Comparison of ENCODE assay signal across 9 cellular contexts in genomic region chr12:44876554-44877275, GRCh38. TPM values are rescaled to one million over a fixed set of nuclear protein-coding genes. Genes with fewer than 3 reads are reported as not detected.
DNase-seq lines count a peak whose midpoint lies in the region; ATAC-seq lines count a peak whose summit lies in the region.
"Had no signal": no experiment of that assay in that cellular context is flagged by ENCODE, and none has a peak within 500 bp of the region (broad histone marks: within the 10 kb centered on the region; RNA-seq: fewer than 3 reads in every experiment).

No MANE protein-coding gene starts in this region.

- H3K4me3 Mint-ChIP-seq in activated CD4-positive, alpha-beta T cell treated with anti-CD3 and anti-CD28 coated beads, Interleukin-2, amount 10 ng/mL, durations not matched to agents 24 days and 14 days = peak overlapping the region; percentile 93

- no peak overlapping the region for H2AK5ac ChIP-seq in mesenchymal stem cell (ENCODE audit: low read length, severe bottlenecking)

- peak overlapping the region; percentile 96 for H3K4me2 ChIP-seq in mesenchymal stem cell (ENCODE audit: low read length, poor library complexity, severe bottlenecking)

- peaks cover 4% of the 10 kb centered on the region for H3K36me3 Mint-ChIP-seq in activated CD4-positive, alpha-beta T cell treated with anti-CD3 and anti-CD28 coated beads, Interleukin-2, amount 10 ng/mL, durations not matched to agents 24 days and 14 days (ENCODE audit: low read depth)

- no peak overlapping the region for H4K91ac ChIP-seq in mesenchymal stem cell (ENCODE audit: low read length)

- peak overlapping the region; percentile 10 for H3K27ac Mint-ChIP-seq in activated CD4-positive, alpha-beta T cell treated with anti-CD3 and anti-CD28 coated beads, Interleukin-2, amount 10 ng/mL, durations not matched to agents 24 days and 14 days

- peaks cover 39% of the 10 kb centered on the region for H3K27me3 Mint-ChIP-seq in activated CD4-positive, alpha-beta T cell treated with anti-CD3 and anti-CD28 coated beads, Interleukin-2, amount 10 ng/mL, durations not matched to agents 24 days and 14 days

- ATAC-seq in HG02763 (IDR thresholded peaks at IDR 0.05; ENCODE audit: unreplicated experiment) = no peak

- no peaks in the 10 kb centered on the region for H3K79me1 ChIP-seq in mesenchymal stem cell (replicated peaks; ENCODE audit: low read length, poor library complexity, severe bottlenecking)

- H2BK12ac ChIP-seq in mesenchymal stem cell (ENCODE audit: low read length in 2 of 2) = no peak overlapping the region

- under 1% methylated on average over 38 of the region's 40 CpGs for WGBS in mesenchymal stem cell

- H3K14ac ChIP-seq in mesenchymal stem cell (ENCODE audit: low read length in 2 of 2) = no peak overlapping the region

- peaks cover 19% of the 10 kb centered on the region for H3K4me1 ChIP-seq in mesenchymal stem cell (ENCODE audit: control insufficient read depth, insufficient read depth, low read depth, low read length)

- H3K27me3 ChIP-seq in mesenchymal stem cell (ENCODE audit: control insufficient read depth in 1 of 2, insufficient read depth in 1 of 2, low read length in 2 of 2) = peaks cover 30 to 48% of the 10 kb centered on the region in 2 experiments

- no peak overlapping the region for H3K4ac ChIP-seq in mesenchymal stem cell (ENCODE audit: low read depth in 1 of 2, low read length in 2 of 2)

- DNase-seq in activated CD8-positive, alpha-beta memory T cell treated with anti-CD3 and anti-CD28 coated beads for 48 hours (ENCODE audit: low read depth in 2 of 3, low spot score in 2 of 3) = peak in 2 of 3 experiments; percentile 10 to 27
- DNase-seq in activated CD8-positive, alpha-beta memory T cell treated with anti-CD3 and anti-CD28 coated beads for 24 hours = no peak
- DNase-seq in NAMALWA (ENCODE audit: low spot score) = peak; percentile 17
- peak; percentile 83 for DNase-seq in activated CD4-positive, alpha-beta T cell treated with anti-CD3 and anti-CD28 coated beads, Interleukin-2, amount 10 ng/mL, durations not matched to agents 24 days and 14 days
- peak; percentile 91 for DNase-seq in ecto neural progenitor cell (ENCODE audit: low spot score)
- DNase-seq in mesenchymal stem cell = peak; percentile 27
- DNase-seq in stimulated activated CD8-positive, alpha-beta memory T cell treated with anti-CD3 and anti-CD28 coated beads, Interleukin-7, amount 100 ng/mL, for 48 hours (ENCODE audit: extremely low read depth in 1 of 2, low read depth in 1 of 2) = peak; percentile 18 to 32
- DNase-seq: DND-41 had no signal

- no peak overlapping the region for H3K9ac ChIP-seq in mesenchymal stem cell (ENCODE audit: low read length)

- H3K27ac ChIP-seq in mesenchymal stem cell (ENCODE audit: low read length, poor library complexity, severe bottlenecking) = no peak overlapping the region

- no peak overlapping the region for H4K8ac ChIP-seq in mesenchymal stem cell (ENCODE audit: low read length)

- peaks cover 13% of the 10 kb centered on the region for H3K9me3 ChIP-seq in mesenchymal stem cell (ENCODE audit: control insufficient read depth, low read length)

- H3K9me3 Mint-ChIP-seq in activated CD4-positive, alpha-beta T cell treated with anti-CD3 and anti-CD28 coated beads, Interleukin-2, amount 10 ng/mL, durations not matched to agents 24 days and 14 days = peaks cover 15% of the 10 kb centered on the region

- no peak overlapping the region for H2BK5ac ChIP-seq in mesenchymal stem cell (ENCODE audit: low read depth, low read length, poor library complexity, severe bottlenecking)

- no peak overlapping the region for H3K23ac ChIP-seq in mesenchymal stem cell (ENCODE audit: low read length in 2 of 2)

- no peak overlapping the region for H2BK120ac ChIP-seq in mesenchymal stem cell (ENCODE audit: low read depth, low read length)

- H2AFZ ChIP-seq in mesenchymal stem cell (ENCODE audit: low read depth, low read length) = peak overlapping the region; percentile 10

- H3K36me3 ChIP-seq in mesenchymal stem cell (ENCODE audit: control insufficient read depth in 1 of 2, insufficient read depth in 2 of 2, low read depth in 1 of 2, low read length in 2 of 2) = no peaks in the 10 kb centered on the region

- H3K4me3 ChIP-seq in mesenchymal stem cell (ENCODE audit: insufficient read depth in 1 of 2, low read depth in 1 of 2, low read length in 2 of 2) = peak overlapping the region; percentile 50 to 82

- intact Hi-C loops in activated CD4-positive, alpha-beta T cell treated with anti-CD3 and anti-CD28 coated beads, Interleukin-2, amount 10 ng/mL, durations not matched to agents 24 days and 14 days (cut with micrococcal nuclease) = no loop called here

- H3K4me1 Mint-ChIP-seq in activated CD4-positive, alpha-beta T cell treated with anti-CD3 and anti-CD28 coated beads, Interleukin-2, amount 10 ng/mL, durations not matched to agents 24 days and 14 days = peaks cover 34% of the 10 kb centered on the region

- H3K18ac ChIP-seq in mesenchymal stem cell (ENCODE audit: low read depth in 1 of 2, low read length in 2 of 2) = no peak overlapping the region

- H2BK15ac ChIP-seq in mesenchymal stem cell (ENCODE audit: low read depth, poor library complexity, severe bottlenecking) = no peak overlapping the region

RNA-seq across cellular contexts. Expression of gene NELL2, which starts 0.6 kb away (rescaled TPM):
- 20.0 and 27.5 TPM in 2 replicates for total RNA-seq in activated CD4-positive, alpha-beta T cell treated with anti-CD3 and anti-CD28 coated beads, Interleukin-2, amount 10 ng/mL, durations not matched to agents 24 days and 14 days
- polyA plus RNA-seq in mesenchymal stem cell (2013, experiment 1 of 2) = 0.11 TPM
- 0.05 TPM for polyA plus RNA-seq in mesenchymal stem cell (2013, experiment 2 of 2)
